Comparison of ENCODE assay signal across 30 cellular contexts in the genomic region with DNA sequence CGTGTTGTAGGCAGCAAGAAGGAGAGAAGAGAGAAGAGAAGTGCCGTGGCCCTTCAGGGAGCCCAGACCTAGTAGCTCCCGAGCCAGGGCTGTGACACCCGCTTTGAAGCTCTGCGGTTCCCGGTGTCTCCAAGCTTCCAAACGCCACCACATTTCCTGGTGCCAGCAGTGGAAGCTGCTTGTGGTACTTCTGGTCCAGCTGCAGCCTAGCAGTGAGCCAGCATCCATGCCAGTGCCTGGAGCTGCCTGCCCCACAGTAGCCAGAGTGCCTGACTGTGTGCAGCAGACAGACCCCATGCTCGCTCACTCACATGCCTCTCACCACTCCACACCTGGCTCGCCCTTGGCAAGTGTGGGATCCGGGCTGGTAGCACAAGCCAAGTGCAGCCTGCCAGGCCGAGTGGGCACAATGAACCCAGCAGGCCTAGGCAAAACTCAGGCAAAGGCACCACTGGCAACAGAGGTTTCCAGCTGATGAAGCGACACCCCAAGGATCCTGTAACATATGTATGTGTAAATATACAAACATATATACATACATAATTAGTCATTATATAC.
"Had no signal": no experiment of that assay in that cellular context is flagged by ENCODE, and none has a peak within 500 bp of the region (broad histone marks: within the 10 kb centered on the region; RNA-seq: fewer than 3 reads in every experiment).

No MANE protein-coding gene starts in this region.

- H3K27me3 Mint-ChIP-seq: naive thymus-derived CD4-positive, alpha-beta T cell; stimulated activated naive CD8-positive, alpha-beta T cell treated with anti-CD3 and anti-CD28 coated beads, Interleukin-15, amount 100 ng/mL, for 72 hours had no signal

- H3K27ac ChIP-seq: epithelial cell of prostate, gastrocnemius medialis, hepatocyte, left lung, ovary, right lobe of liver, suprapubic skin, transverse colon, upper lobe of right lung, uterus had no signal

- H3K79me2 ChIP-seq: hepatocyte had no signal

- H3K36me3 ChIP-seq: gastrocnemius medialis, left lung, ovary, right lobe of liver, suprapubic skin, transverse colon, upper lobe of right lung, uterus had no signal

- H3K27me3 ChIP-seq: dorsolateral prefrontal cortex, gastrocnemius medialis, hepatocyte, left lung, ovary, right lobe of liver, suprapubic skin, transverse colon, upper lobe of right lung, uterus had no signal

- FAIRE-seq: colon, small intestine had no signal

- H3K4me1 Mint-ChIP-seq: naive thymus-derived CD4-positive, alpha-beta T cell; nephron; stimulated activated naive CD8-positive, alpha-beta T cell treated with anti-CD3 and anti-CD28 coated beads, Interleukin-15, amount 100 ng/mL, for 72 hours had no signal

- H3K4me3 ChIP-seq: dorsolateral prefrontal cortex, gastrocnemius medialis, hepatocyte, left lung, ovary, right lobe of liver, suprapubic skin, transverse colon, upper lobe of right lung, uterus had no signal

- H3K4me2 ChIP-seq: hepatocyte had no signal

- H3K4me3 Mint-ChIP-seq: naive thymus-derived CD4-positive, alpha-beta T cell; nephron; stimulated activated naive CD8-positive, alpha-beta T cell treated with anti-CD3 and anti-CD28 coated beads, Interleukin-15, amount 100 ng/mL, for 72 hours had no signal

- H3K4me1 ChIP-seq: gastrocnemius medialis, left lung, right lobe of liver, suprapubic skin, transverse colon, upper lobe of right lung, uterus had no signal

- H3K27ac Mint-ChIP-seq: naive thymus-derived CD4-positive, alpha-beta T cell; nephron; stimulated activated naive CD8-positive, alpha-beta T cell treated with anti-CD3 and anti-CD28 coated beads, Interleukin-15, amount 100 ng/mL, for 72 hours had no signal

- H3K9me3 Mint-ChIP-seq: naive thymus-derived CD4-positive, alpha-beta T cell; nephron; stimulated activated naive CD8-positive, alpha-beta T cell treated with anti-CD3 and anti-CD28 coated beads, Interleukin-15, amount 100 ng/mL, for 72 hours had no signal

- ATAC-seq: esophagus mucosa; gastrocnemius medialis; left cardiac atrium; left lung; naive thymus-derived CD4-positive, alpha-beta T cell; right lobe of liver; stimulated activated naive CD8-positive, alpha-beta T cell treated with anti-CD3 and anti-CD28 coated beads, Interleukin-15, amount 100 ng/mL, for 72 hours had no signal

- H3K9me3 ChIP-seq: gastrocnemius medialis, left lung, ovary, right lobe of liver, suprapubic skin, transverse colon, upper lobe of right lung, uterus had no signal

- H2AFZ ChIP-seq: hepatocyte had no signal

- DNase-seq: dorsolateral prefrontal cortex; effector CD4-positive, alpha-beta T cell; foreskin fibroblast; gastrocnemius medialis; head of caudate nucleus; left cardiac atrium; mesendoderm; midbrain; naive thymus-derived CD4-positive, alpha-beta T cell; occipital lobe; ovary; retina; right lobe of liver; small intestine; stimulated activated CD4-positive, alpha-beta T cell treated with anti-CD3 and anti-CD28 coated beads, Interleukin-12 subunit alpha, Interleukin-12 subunit beta, amount 100 ng/mL, for 4 hours; stimulated activated CD4-positive, alpha-beta T cell treated with anti-CD3 and anti-CD28 coated beads, Interleukin-1b, Interleukin-23, amount 100 ng/mL, for 48 hours; stimulated activated CD4-positive, alpha-beta T cell treated with anti-CD3 and anti-CD28 coated beads, Interleukin-4, amount 100 ng/mL, for 1 hour; stimulated activated CD8-positive, alpha-beta memory T cell treated with anti-CD3 and anti-CD28 coated beads, Interleukin-4, amount 100 ng/mL, for 48 hours; stimulated activated naive CD4-positive, alpha-beta T cell; stimulated activated naive CD8-positive, alpha-beta T cell treated with anti-CD3 and anti-CD28 coated beads, Interleukin-15, amount 100 ng/mL, for 72 hours; transverse colon; upper lobe of right lung; uterus had no signal
